ENCODE assay signal across 8 cellular contexts in genomic region chr19:45402469-45403070, GRCh38. TPM values are rescaled to one million over a fixed set of nuclear protein-coding genes. Genes with fewer than 3 reads are reported as not detected.
DNase-seq lines count a peak whose midpoint lies in the region; ATAC-seq, FAIRE-seq and TF ChIP-seq lines count a peak whose summit lies in the region.

No MANE protein-coding gene starts in this region.

- peak; percentile 47 for TF ChIP-seq CTCF in D721Med (IDR thresholded peaks at IDR 0.05; ENCODE audit: insufficient read depth, missing control alignments)
- TF ChIP-seq CTCF in epithelial cell of proximal tubule (conservative IDR thresholded peaks at IDR 0.05; ENCODE audit: low read depth, low read length): peak; percentile 37
- peak; percentile 13 for TF ChIP-seq CTCF in parathyroid adenoma (IDR thresholded peaks at IDR 0.05)

- no peaks in the 10 kb centered on the region for H3K27me3 ChIP-seq in parathyroid adenoma (ENCODE audit: control insufficient read depth, insufficient read depth, low read length)

- no peak for DNase-seq in D721Med (ENCODE audit: insufficient read length, low spot score)
- DNase-seq in NCI-H526 treated with DMSO at 0.1 percent for 48 hours (lab: John Stamatoyannopoulos, UW): peak; percentile 50
- no peak for DNase-seq in epithelial cell of proximal tubule (ENCODE audit: low read depth)
- no peak for DNase-seq in posterior vena cava (ENCODE audit: low spot score)
- DNase-seq in T-helper 1 cell: no peak
- DNase-seq in DMS153 treated with DMSO at 0.1 percent for 48 hours (lab: John Stamatoyannopoulos, UW; ENCODE audit: unreplicated experiment): no peak

- peaks cover 8% of the 10 kb centered on the region for H3K4me1 ChIP-seq in parathyroid adenoma

- no peak for FAIRE-seq in D721Med (lab: Jason Lieb, UNC)

- no peaks in the 10 kb centered on the region for H3K9me3 ChIP-seq in parathyroid adenoma (ENCODE audit: control insufficient read depth, low read length)

- no peak overlapping the region for H2AFZ ChIP-seq in parathyroid adenoma

- no peak overlapping the region for H3K27ac ChIP-seq in parathyroid adenoma

- H3K4me3 ChIP-seq in epithelial cell of proximal tubule (ENCODE audit: low read depth, low read length) (peak overlapping the region; percentile 23), parathyroid adenoma (ENCODE audit: low read depth, low read length) (no peak overlapping the region)

- no peaks in the 10 kb centered on the region for H3K36me3 ChIP-seq in parathyroid adenoma (ENCODE audit: control insufficient read depth, insufficient read depth, low read length)

- no peak overlapping the region for H3K4me2 ChIP-seq in parathyroid adenoma (ENCODE audit: low read length)

- H3K9ac ChIP-seq in parathyroid adenoma: no peak overlapping the region

- intact Hi-C loops in posterior vena cava (cut with DNase I): loop anchor here in 1 of 2 donors (5.0 kb wide), 1 partner anchor 370 kb away; no protein-coding TSS in a partner anchor

- no peak for ATAC-seq in GM18861 (IDR thresholded peaks at IDR 0.05; ENCODE audit: unreplicated experiment)

- H3K79me2 ChIP-seq in parathyroid adenoma: peaks cover 6% of the 10 kb centered on the region

RNA-seq across cellular contexts. Expression of gene PPP1R13L, which starts 2.3 kb away (rescaled TPM):
- total RNA-seq in epithelial cell of proximal tubule: 15.2 and 16.8 TPM in 2 replicates
- 10 to 100 TPM; 20.1 to 31.2 TPM for total RNA-seq in posterior vena cava

RNA-seq across cellular contexts. Expression of gene POLR1G, which starts 3.9 kb away (rescaled TPM):
- total RNA-seq in epithelial cell of proximal tubule (14.5 and 30.7 TPM in 2 replicates), posterior vena cava (1 to 10 TPM; 4.2 to 4.8 TPM)

RNA-seq across cellular contexts. Expression of gene ERCC1, which starts 21.1 kb away (rescaled TPM):
- total RNA-seq in epithelial cell of proximal tubule (66.6 and 71.6 TPM in 2 replicates), posterior vena cava (10 to 100 TPM; 65.0 to 68.4 TPM)

RNA-seq across cellular contexts. Expression of gene ERCC2, which starts 32.2 kb away (rescaled TPM):
- total RNA-seq in epithelial cell of proximal tubule (32.2 and 34.8 TPM in 2 replicates), posterior vena cava (10 to 100 TPM; 13.6 to 14.1 TPM)
